Comparison of ENCODE assay signal across 35 cellular contexts in the genomic region with DNA sequence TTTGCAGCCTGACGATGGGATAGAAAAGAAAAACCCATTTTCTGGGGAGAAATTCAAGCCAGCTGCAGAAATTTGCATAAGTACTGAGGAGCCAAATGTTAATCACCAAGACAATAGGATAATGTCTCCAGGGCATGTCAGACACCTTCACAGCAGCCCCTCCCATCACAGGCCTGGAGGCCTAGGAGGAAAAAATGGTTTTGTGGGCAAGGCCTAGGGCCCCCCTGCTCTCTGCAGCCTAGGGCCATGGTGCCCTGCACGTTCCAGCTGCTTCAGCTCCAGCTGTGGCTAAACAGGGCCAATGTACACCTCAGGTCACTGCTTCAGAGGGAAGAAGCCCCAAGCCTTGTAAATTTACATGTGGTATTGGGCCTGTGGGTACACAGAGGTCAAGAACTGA.
"Had no signal": no experiment of that assay in that cellular context is flagged by ENCODE, and none has a peak within 500 bp of the region (broad histone marks: within the 10 kb centered on the region; RNA-seq: fewer than 3 reads in every experiment).

No MANE protein-coding gene starts in this region.

- H3K36me3 ChIP-seq: MG63 had no signal

- H3K4me3 ChIP-seq: MG63 had no signal

- DNase-seq: Karpas-422, Kasumi-1, MG63, MM.1S, MV-4-11, NCI-H1048, NCI-H1092, NCI-H1092 treated with DMSO at 0.1 percent for 48 hours, NCI-H1105, NCI-H1105 treated with DMSO at 0.1 percent for 48 hours, NCI-H1417, NCI-H1417 treated with DMSO at 0.1 percent for 48 hours, NCI-H1436, NCI-H1436 treated with DMSO at 0.1 percent for 48 hours, NCI-H146, NCI-H1694, NCI-H1694 treated with DMSO at 0.1 percent for 48 hours, NCI-H187, NCI-H187 treated with DMSO at 0.1 percent for 48 hours, NCI-H1930, NCI-H2029, NCI-H2029 treated with DMSO at 0.1 percent for 48 hours, NCI-H2081, NCI-H2081 treated with DMSO at 0.1 percent for 48 hours, NCI-H2107, NCI-H2171, NCI-H2171 treated with DMSO at 0.1 percent for 48 hours, NCI-H2227 treated with DMSO at 0.1 percent for 48 hours, NCI-H226, NCI-H345, NCI-H446, NCI-H446 treated with DMSO at 0.1 percent for 48 hours, NCI-H510A, NCI-H510A treated with DMSO at 0.1 percent for 48 hours, NCI-H524 had no signal

- H3K9me3 ChIP-seq: MG63 had no signal

- H3K27me3 ChIP-seq: MG63 had no signal
